Comparison of ENCODE assay signal across 28 cellular contexts in the genomic region with DNA sequence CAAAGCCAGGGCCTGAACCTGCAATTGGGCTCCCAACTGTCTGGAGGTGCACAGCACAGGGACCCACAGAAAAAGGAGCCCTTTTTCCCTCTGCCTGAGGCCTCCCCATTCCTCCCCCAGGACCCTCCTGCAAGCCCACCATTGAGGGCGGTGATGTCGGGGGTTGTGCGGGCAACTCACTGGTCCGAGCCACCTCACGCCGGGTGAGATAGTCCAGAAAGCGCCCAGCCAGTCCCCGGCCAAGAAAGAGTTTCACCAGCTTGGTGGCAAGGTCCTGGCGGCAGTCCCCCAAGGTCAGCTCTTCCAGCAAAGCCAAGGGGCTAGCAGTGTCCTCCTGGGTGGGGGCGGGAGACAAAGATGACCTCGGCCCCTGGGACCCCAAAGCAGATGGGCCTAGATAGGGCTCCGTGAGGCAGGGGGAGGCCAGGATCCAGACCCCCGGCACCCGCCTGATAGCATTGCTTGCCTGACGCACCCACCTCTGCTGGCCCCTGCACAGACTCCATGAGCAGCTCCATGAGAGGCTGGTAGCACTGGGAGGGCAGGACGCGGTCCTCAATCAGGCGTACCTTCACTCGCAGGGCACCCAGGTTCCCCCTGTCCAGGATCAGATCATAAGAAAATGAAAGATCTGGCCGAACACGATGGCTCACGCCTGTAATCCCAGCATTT. TPM values are rescaled to one million over a fixed set of nuclear protein-coding genes. Genes with fewer than 3 reads are reported as not detected.
"Had no signal": no experiment of that assay in that cellular context is flagged by ENCODE, and none has a peak within 500 bp of the region (broad histone marks: within the 10 kb centered on the region; RNA-seq: fewer than 3 reads in every experiment).

No MANE protein-coding gene starts in this region.

- DNase-seq: activated B cell treated with CpG ODN at 0.5 μM for 24 hours; activated CD4-positive, alpha-beta T cell treated with anti-CD3 and anti-CD28 coated beads for 48 hours; activated CD4-positive, alpha-beta T cell treated with anti-CD3 and anti-CD28 coated beads, Interleukin-2, amount 50 U/mL, for 1 hour; activated CD4-positive, alpha-beta T cell treated with anti-CD3 and anti-CD28 coated beads, Interleukin-2, amount 50 U/mL, for 48 hours; activated CD8-positive, alpha-beta memory T cell treated with anti-CD3 and anti-CD28 coated beads for 24 hours; activated CD8-positive, alpha-beta T cell treated with anti-CD3 and anti-CD28 coated beads for 36 hours; activated effector memory CD4-positive, alpha-beta T cell treated with Interleukin-2 at 50 U/mL for 16 hours; activated gamma-delta T cell treated with Interleukin-2 at 50 U/mL for 16 hours; activated naive CD4-positive, alpha-beta T cell treated with anti-CD3 and anti-CD28 coated beads, Interleukin-2, amount 50 U/mL, for 16 hours; activated naive CD4-positive, alpha-beta T cell treated with Interleukin-2 at 50 U/mL for 16 hours; activated T-cell treated with anti-CD3 and anti-CD28 coated beads, Interleukin-2, amount 50 U/mL, for 4 hours; amygdala; aorta; body of pancreas; caudate nucleus; effector CD8-positive, alpha-beta T cell; esophagus squamous epithelium; foreskin melanocyte; T-helper 1 cell; T-helper 17 cell; T1000; WERI-Rb-1 had no signal

- H3K27me3 ChIP-seq: body of pancreas had no signal

- H3K9me3 ChIP-seq: body of pancreas, esophagus squamous epithelium, gastroesophageal sphincter had no signal

- H3K4me1 ChIP-seq: body of pancreas, gastroesophageal sphincter had no signal

- H3K27ac ChIP-seq: body of pancreas, epithelial cell of prostate, esophagus squamous epithelium, gastroesophageal sphincter, WERI-Rb-1 had no signal

- ATAC-seq: activated CD4-positive, CD25-positive, alpha-beta regulatory T cell treated with anti-CD3 and anti-CD28 coated beads, Interleukin-2, amount 50 U/mL, for 24 hours; activated CD8-positive, alpha-beta T cell treated with anti-CD3 and anti-CD28 coated beads for 36 hours; activated T-cell treated with anti-CD3 and anti-CD28 coated beads, Interleukin-2, amount 50 U/mL, for 4 hours; activated T-helper 17 cell treated with anti-CD3 and anti-CD28 coated beads, Interleukin-2, amount 50 U/mL, for 72 hours; body of pancreas; gastroesophageal sphincter; T-helper 17 cell had no signal

- H3K36me3 ChIP-seq: gastroesophageal sphincter, WERI-Rb-1 had no signal

- H3K4me3 ChIP-seq: body of pancreas, esophagus squamous epithelium, gastroesophageal sphincter had no signal

RNA-seq across cellular contexts. Expression of gene RASAL1, which starts 20.0 kb away (rescaled TPM):
- polyA plus RNA-seq: aorta, endothelial cell of umbilical vein, fibroblast of lung had no signal

RNA-seq across cellular contexts. Expression of gene CFAP73, which starts 33.9 kb away (rescaled TPM):
- polyA plus RNA-seq: endothelial cell of umbilical vein, fibroblast of lung had no signal

RNA-seq across cellular contexts. Expression of gene DTX1, which starts 59.1 kb away (rescaled TPM):
- polyA plus RNA-seq: fibroblast of lung had no signal
